ENCODE assay signal across 10 cellular contexts in the genomic region with DNA sequence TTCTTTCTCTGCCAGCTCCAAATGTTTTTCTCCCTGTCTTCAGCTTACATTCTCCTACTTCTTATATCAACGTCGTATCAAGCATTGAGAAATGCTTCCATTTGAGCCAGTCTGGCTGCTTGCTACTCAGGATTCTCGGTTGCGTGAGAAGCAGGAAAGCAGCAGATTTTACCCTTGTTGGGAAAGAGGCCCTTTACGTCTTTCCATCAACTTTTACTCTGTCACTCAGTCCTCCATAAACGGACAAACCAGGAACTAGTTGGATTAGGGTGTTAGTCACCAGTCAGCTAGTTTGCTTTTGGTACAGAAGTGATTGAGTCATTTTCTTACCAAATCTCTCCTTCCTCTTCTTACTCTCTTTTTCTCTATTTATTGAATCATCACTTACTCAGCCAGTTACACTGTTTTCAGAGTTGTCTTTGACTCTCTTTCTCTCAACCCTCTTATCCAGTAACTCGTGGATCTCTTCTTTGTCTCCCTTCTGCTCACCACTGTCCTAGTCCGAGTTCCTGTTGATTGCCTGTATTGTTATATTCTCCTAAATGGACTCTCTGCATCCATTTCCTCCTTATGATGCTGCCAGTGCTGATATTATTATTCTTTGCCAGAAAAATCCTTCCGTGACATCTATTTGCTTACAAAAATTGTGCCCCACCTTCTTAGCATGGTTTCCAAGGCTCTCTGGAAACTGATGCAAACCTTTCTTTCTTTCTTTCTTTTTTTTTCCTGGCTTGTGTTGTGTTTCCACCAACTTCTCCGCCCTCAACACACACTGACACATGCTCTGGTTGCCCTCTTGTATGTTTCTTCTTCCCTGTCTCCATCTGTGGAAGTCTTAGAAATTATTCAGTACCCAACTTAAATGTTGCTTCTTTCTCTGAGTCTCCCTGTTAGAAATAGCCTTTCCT.
DNase-seq lines count a peak whose midpoint lies in the region; ATAC-seq and TF ChIP-seq lines count a peak whose summit lies in the region.
"Had no signal": no experiment of that assay in that cellular context is flagged by ENCODE, and none has a peak within 500 bp of the region (broad histone marks: within the 10 kb centered on the region; RNA-seq: fewer than 3 reads in every experiment).

No MANE protein-coding gene starts in this region.

- no peaks in the 10 kb centered on the region for H3K9me3 Mint-ChIP-seq in activated T-cell treated with anti-CD3 and anti-CD28 coated beads, Interleukin-2, amount 50 U/mL, for 24 hours
- H3K9me3 Mint-ChIP-seq in stimulated activated naive CD8-positive, alpha-beta T cell treated with anti-CD3 and anti-CD28 coated beads, Interleukin-15, amount 100 ng/mL, for 72 hours, result no peaks in the 10 kb centered on the region
- H3K9me3 Mint-ChIP-seq in CD4-positive, alpha-beta T cell, result no peaks in the 10 kb centered on the region

- H3K27me3 Mint-ChIP-seq in activated T-cell treated with anti-CD3 and anti-CD28 coated beads, Interleukin-2, amount 50 U/mL, for 24 hours, result no peaks in the 10 kb centered on the region
- H3K27me3 Mint-ChIP-seq in stimulated activated naive CD8-positive, alpha-beta T cell treated with anti-CD3 and anti-CD28 coated beads, Interleukin-15, amount 100 ng/mL, for 72 hours, result no peaks in the 10 kb centered on the region
- H3K27me3 Mint-ChIP-seq in CD4-positive, alpha-beta T cell, result no peaks in the 10 kb centered on the region

- H3K27ac Mint-ChIP-seq in activated T-cell treated with anti-CD3 and anti-CD28 coated beads, Interleukin-2, amount 50 U/mL, for 24 hours, result peak overlapping the region; percentile 53
- H3K27ac Mint-ChIP-seq in stimulated activated naive CD8-positive, alpha-beta T cell treated with anti-CD3 and anti-CD28 coated beads, Interleukin-15, amount 100 ng/mL, for 72 hours, result no peak overlapping the region
- no peak overlapping the region for H3K27ac Mint-ChIP-seq in CD4-positive, alpha-beta T cell

- H3K4me1 ChIP-seq in SJSA1 (replicated peaks), result peaks cover 28% of the 10 kb centered on the region
- H3K4me1 ChIP-seq: BE2C had no signal

- intact Hi-C loops in CD4-positive, alpha-beta T cell (cut with DNase I, micrococcal nuclease), result no loop called here

- POLR2A ChIA-PET in CD4-positive, alpha-beta T cell (lab: Charles Lee), result no interaction called here

- peaks cover 19% of the 10 kb centered on the region for H3K36me3 Mint-ChIP-seq in activated T-cell treated with anti-CD3 and anti-CD28 coated beads, Interleukin-2, amount 50 U/mL, for 24 hours (ENCODE audit: low read depth)
- H3K36me3 Mint-ChIP-seq in CD4-positive, alpha-beta T cell (ENCODE audit: low read depth), result peaks cover 23% of the 10 kb centered on the region

- H3K9me3 ChIP-seq in SJSA1 (replicated peaks), result no peaks in the 10 kb centered on the region
- H3K9me3 ChIP-seq in CD4-positive, alpha-beta T cell (ENCODE audit: control insufficient read depth, low read length), result no peaks in the 10 kb centered on the region
- H3K9me3 ChIP-seq: BE2C had no signal

- no peaks in the 10 kb centered on the region for H3K36me3 ChIP-seq in SJSA1
- H3K36me3 ChIP-seq: BE2C had no signal

- peaks cover 14% of the 10 kb centered on the region for H3K4me1 Mint-ChIP-seq in activated T-cell treated with anti-CD3 and anti-CD28 coated beads, Interleukin-2, amount 50 U/mL, for 24 hours (ENCODE audit: low read depth)
- H3K4me1 Mint-ChIP-seq in stimulated activated naive CD8-positive, alpha-beta T cell treated with anti-CD3 and anti-CD28 coated beads, Interleukin-15, amount 100 ng/mL, for 72 hours, result peaks cover 11% of the 10 kb centered on the region
- no peaks in the 10 kb centered on the region for H3K4me1 Mint-ChIP-seq in CD4-positive, alpha-beta T cell (ENCODE audit: low read depth)

- no peaks in the 10 kb centered on the region for H3K27me3 ChIP-seq in SJSA1 (replicated peaks)
- H3K27me3 ChIP-seq in CD4-positive, alpha-beta T cell (ENCODE audit: control insufficient read depth, insufficient read depth, low read length), result no peaks in the 10 kb centered on the region
- H3K27me3 ChIP-seq: BE2C had no signal

- peak; percentile 33 for ATAC-seq in stimulated activated naive CD8-positive, alpha-beta T cell treated with anti-CD3 and anti-CD28 coated beads, Interleukin-15, amount 100 ng/mL, for 72 hours
- ATAC-seq in CD4-positive, alpha-beta T cell (ENCODE audit: poor library complexity), result no peak
- ATAC-seq in GM18519 (IDR thresholded peaks at IDR 0.05; ENCODE audit: low FRiP score, unreplicated experiment), result no peak
- no peak for ATAC-seq in GM18858 (IDR thresholded peaks at IDR 0.05; ENCODE audit: unreplicated experiment)

- no peak for DNase-seq in activated T-cell treated with anti-CD3 and anti-CD28 coated beads, Interleukin-2, amount 50 U/mL, for 24 hours
- DNase-seq in activated T-cell treated with anti-CD3 and anti-CD28 coated beads for 4 hours (no peak), SJSA1 (ENCODE audit: low read depth in 1 of 2, low spot score in 2 of 2) (peak; percentile 43 to 68), fibroblast of the conjunctiva (ENCODE audit: low read depth) (peak; percentile 72)
- no peak for DNase-seq in stimulated activated naive CD8-positive, alpha-beta T cell treated with anti-CD3 and anti-CD28 coated beads, Interleukin-15, amount 100 ng/mL, for 72 hours
- DNase-seq in CD4-positive, alpha-beta T cell, result no peak
- DNase-seq: BE2C, NCI-H2227 treated with DMSO at 0.1 percent for 48 hours had no signal

- peak overlapping the region; percentile 61 for H3K27ac ChIP-seq in SJSA1
- no peak overlapping the region for H3K27ac ChIP-seq in CD4-positive, alpha-beta T cell (ENCODE audit: low read depth, low read length)

- TF ChIP-seq CTCF in CD4-positive, alpha-beta T cell (IDR thresholded peaks at IDR 0.05), result no peak

- H3K4me3 ChIP-seq in SJSA1, result peak overlapping the region; percentile 8

- CTCF ChIA-PET in CD4-positive, alpha-beta T cell (lab: Charles Lee), result no interaction called here

- no peak overlapping the region for H3K4me3 Mint-ChIP-seq in activated T-cell treated with anti-CD3 and anti-CD28 coated beads, Interleukin-2, amount 50 U/mL, for 24 hours
- H3K4me3 Mint-ChIP-seq in stimulated activated naive CD8-positive, alpha-beta T cell treated with anti-CD3 and anti-CD28 coated beads, Interleukin-15, amount 100 ng/mL, for 72 hours, result no peak overlapping the region
- no peak overlapping the region for H3K4me3 Mint-ChIP-seq in CD4-positive, alpha-beta T cell

Comparison
In these comparisons a context has a peak if more than half of its experiments do, and no peak if none do; other contexts are left out.
1. DNase-seq: peak in SJSA1 (2 of 2) and fibroblast of the conjunctiva (single experiment); none in activated T-cell treated with anti-CD3 and anti-CD28 coated beads, Interleukin-2, amount 50 U/mL, for 24 hours (single experiment), activated T-cell treated with anti-CD3 and anti-CD28 coated beads for 4 hours (single experiment), stimulated activated naive CD8-positive, alpha-beta T cell treated with anti-CD3 and anti-CD28 coated beads, Interleukin-15, amount 100 ng/mL, for 72 hours (0 of 2) and CD4-positive, alpha-beta T cell (0 of 10).